1 cellular context compared by ENCODE assay signal in the genomic region with DNA sequence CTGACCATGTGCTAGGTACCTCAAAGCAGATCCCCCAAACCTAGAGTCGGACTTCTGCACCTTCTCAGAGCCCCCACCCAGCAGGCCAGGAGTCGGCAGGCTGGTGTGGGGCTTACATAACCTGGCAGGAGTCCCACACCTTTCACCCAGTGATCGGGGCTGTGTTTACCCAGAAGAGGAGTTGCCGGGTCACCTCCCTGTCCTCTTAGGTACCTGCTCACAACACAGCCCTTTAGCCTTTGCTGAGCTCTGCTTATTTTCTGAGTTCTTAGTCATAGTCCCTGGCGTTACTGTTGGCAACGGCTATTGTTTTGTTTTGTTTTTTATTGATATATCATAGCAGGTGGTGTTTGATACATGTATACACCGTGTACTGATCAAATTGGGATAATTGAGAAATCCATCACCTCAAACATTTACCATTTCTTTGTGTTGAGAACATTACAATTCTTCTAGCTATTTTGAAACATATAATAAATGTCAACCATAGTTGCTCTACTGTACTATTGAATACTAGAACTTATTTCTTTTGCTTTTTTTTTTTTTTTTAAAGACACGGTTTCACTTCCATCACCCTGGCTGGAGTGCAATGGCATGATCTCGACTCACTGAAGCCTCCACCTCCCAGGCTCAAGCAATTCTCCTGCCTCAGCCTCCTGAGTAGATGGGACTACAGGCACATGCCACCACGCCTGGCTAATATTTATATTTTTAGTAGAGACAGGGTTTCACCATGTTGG.
TF ChIP-seq lines count a peak whose summit lies in the region.

No MANE protein-coding gene starts in this region.

TF ChIP-seq in GM12878, 131 proteins besides CTCF, POLR2A, EP300 and RAD21:
- TF ChIP-seq ZNF384 (IDR thresholded peaks at IDR 0.05; ENCODE audit: borderline replicate concordance, low read depth, low read length) (peak; percentile 47; the same call in 1 of the 2 replicates), POLR2AphosphoS2 (IDR thresholded peaks at IDR 0.05; ENCODE audit: low read depth, low read length) (no peak)
TF ChIP-seq in GM12878: peak in this region for 1.
